Comparison of ENCODE assay signal across 2 cellular contexts in genomic region chr7:139035588-139036353, GRCh38.
TF ChIP-seq lines count a peak whose summit lies in the region.

A gene with protein sequence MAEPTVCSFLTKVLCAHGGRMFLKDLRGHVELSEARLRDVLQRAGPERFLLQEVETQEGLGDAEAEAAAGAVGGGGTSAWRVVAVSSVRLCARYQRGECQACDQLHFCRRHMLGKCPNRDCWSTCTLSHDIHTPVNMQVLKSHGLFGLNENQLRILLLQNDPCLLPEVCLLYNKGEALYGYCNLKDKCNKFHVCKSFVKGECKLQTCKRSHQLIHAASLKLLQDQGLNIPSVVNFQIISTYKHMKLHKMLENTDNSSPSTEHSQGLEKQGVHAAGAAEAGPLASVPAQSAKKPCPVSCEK (minus strand): TSS chr7:139036042. CDS start chr7:139036017, 25 bp downstream.

TF ChIP-seq in A549, 52 proteins besides CTCF, POLR2A, EP300 and RAD21 (continued from another document):
- peak; percentile 70; the same call in 1 of the 2 replicates for TF ChIP-seq HMGXB4 (CRISPR knock-in tag; IDR thresholded peaks at IDR 0.05; ENCODE audit: borderline replicate concordance)
- TF ChIP-seq JUN (IDR thresholded peaks at IDR 0.05) = peak; percentile 65 to 90; a peak in 4 of 5 replicates
- no peak for TF ChIP-seq RFX5 (IDR thresholded peaks at IDR 0.05)
- no peak for TF ChIP-seq JUNB (IDR thresholded peaks at IDR 0.05)
- no peak for TF ChIP-seq CHD4 (IDR thresholded peaks at IDR 0.05; ENCODE audit: borderline replicate concordance)
- TF ChIP-seq MYC (IDR thresholded peaks at IDR 0.05; ENCODE audit: borderline replicate concordance, low read length) = no peak
- TF ChIP-seq, protein P1, sequence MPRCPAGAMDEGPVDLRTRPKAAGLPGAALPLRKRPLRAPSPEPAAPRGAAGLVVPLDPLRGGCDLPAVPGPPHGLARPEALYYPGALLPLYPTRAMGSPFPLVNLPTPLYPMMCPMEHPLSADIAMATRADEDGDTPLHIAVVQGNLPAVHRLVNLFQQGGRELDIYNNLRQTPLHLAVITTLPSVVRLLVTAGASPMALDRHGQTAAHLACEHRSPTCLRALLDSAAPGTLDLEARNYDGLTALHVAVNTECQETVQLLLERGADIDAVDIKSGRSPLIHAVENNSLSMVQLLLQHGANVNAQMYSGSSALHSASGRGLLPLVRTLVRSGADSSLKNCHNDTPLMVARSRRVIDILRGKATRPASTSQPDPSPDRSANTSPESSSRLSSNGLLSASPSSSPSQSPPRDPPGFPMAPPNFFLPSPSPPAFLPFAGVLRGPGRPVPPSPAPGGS (IDR thresholded peaks at IDR 0.05) = peak; percentile 81
- TF ChIP-seq BHLHE40 (IDR thresholded peaks at IDR 0.05; ENCODE audit: low read depth, low read length) = no peak
- no peak for TF ChIP-seq HES2 (IDR thresholded peaks at IDR 0.05)
- 0 out of 2 replicates have a peak, but pooled peaks have one; percentile 50 for TF ChIP-seq KDM5A (IDR thresholded peaks at IDR 0.05)

TF ChIP-seq in HepG2, 621 proteins besides CTCF, POLR2A, EP300 and RAD21 (continued from another document and continues in another):
- TF ChIP-seq, protein P2, sequence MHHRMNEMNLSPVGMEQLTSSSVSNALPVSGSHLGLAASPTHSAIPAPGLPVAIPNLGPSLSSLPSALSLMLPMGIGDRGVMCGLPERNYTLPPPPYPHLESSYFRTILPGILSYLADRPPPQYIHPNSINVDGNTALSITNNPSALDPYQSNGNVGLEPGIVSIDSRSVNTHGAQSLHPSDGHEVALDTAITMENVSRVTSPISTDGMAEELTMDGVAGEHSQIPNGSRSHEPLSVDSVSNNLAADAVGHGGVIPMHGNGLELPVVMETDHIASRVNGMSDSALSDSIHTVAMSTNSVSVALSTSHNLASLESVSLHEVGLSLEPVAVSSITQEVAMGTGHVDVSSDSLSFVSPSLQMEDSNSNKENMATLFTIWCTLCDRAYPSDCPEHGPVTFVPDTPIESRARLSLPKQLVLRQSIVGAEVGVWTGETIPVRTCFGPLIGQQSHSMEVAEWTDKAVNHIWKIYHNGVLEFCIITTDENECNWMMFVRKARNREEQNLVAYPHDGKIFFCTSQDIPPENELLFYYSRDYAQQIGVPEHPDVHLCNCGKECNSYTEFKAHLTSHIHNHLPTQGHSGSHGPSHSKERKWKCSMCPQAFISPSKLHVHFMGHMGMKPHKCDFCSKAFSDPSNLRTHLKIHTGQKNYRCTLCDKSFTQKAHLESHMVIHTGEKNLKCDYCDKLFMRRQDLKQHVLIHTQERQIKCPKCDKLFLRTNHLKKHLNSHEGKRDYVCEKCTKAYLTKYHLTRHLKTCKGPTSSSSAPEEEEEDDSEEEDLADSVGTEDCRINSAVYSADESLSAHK (CRISPR knock-in tag; IDR thresholded peaks at IDR 0.05; ENCODE audit: borderline replicate concordance) = no peak
- TF ChIP-seq FOXJ3 (CRISPR knock-in tag; IDR thresholded peaks at IDR 0.05; ENCODE audit: borderline replicate concordance) (no peak), ZFY (CRISPR knock-in tag; IDR thresholded peaks at IDR 0.05) (peak; percentile 96), TCF7 (IDR thresholded peaks at IDR 0.05; ENCODE audit: low read depth) (no peak), ZBTB38 (CRISPR knock-in tag; IDR thresholded peaks at IDR 0.05) (peak; percentile 41; the same call in 1 of the 2 replicates), HIVEP1 (CRISPR knock-in tag; IDR thresholded peaks at IDR 0.05) (no peak), ZNF263 (CRISPR knock-in tag; IDR thresholded peaks at IDR 0.05) (no peak), ZNF629 (CRISPR knock-in tag; conservative IDR thresholded peaks at IDR 0.05) (no peak), IKZF4 (CRISPR knock-in tag; IDR thresholded peaks at IDR 0.05; ENCODE audit: borderline replicate concordance, low read depth, not compliant biosample characterization) (peak; percentile 54), HNF4G (IDR thresholded peaks at IDR 0.05; ENCODE audit: borderline replicate concordance, low read depth, low read length) (no peak), HNF4G (CRISPR knock-in tag; IDR thresholded peaks at IDR 0.05; ENCODE audit: borderline replicate concordance, low read depth) (no peak), PTBP1 (IDR thresholded peaks at IDR 0.05; ENCODE audit: low read depth, low read length, poor library complexity, severe bottlenecking) (no peak), YEATS2 (CRISPR knock-in tag; IDR thresholded peaks at IDR 0.05; ENCODE audit: borderline replicate concordance) (no peak), ZFP90 (CRISPR knock-in tag; IDR thresholded peaks at IDR 0.05; ENCODE audit: borderline replicate concordance) (no peak; the same call in 1 of the 2 replicates), ATF6 (CRISPR knock-in tag; conservative IDR thresholded peaks at IDR 0.05) (no peak), PHF20 (CRISPR knock-in tag; IDR thresholded peaks at IDR 0.05) (no peak), GRHL1 (CRISPR knock-in tag; conservative IDR thresholded peaks at IDR 0.05) (no peak), HNF4A (CRISPR knock-in tag; IDR thresholded peaks at IDR 0.05) (no peak), NCOA5 (CRISPR knock-in tag; IDR thresholded peaks at IDR 0.05) (no peak), ZNF317 (CRISPR knock-in tag; IDR thresholded peaks at IDR 0.05) (no peak), ATF2 (CRISPR knock-in tag; IDR thresholded peaks at IDR 0.05) (no peak), ZNF326 (CRISPR knock-in tag; IDR thresholded peaks at IDR 0.05; ENCODE audit: borderline replicate concordance) (no peak), MTF2 (CRISPR knock-in tag; IDR thresholded peaks at IDR 0.05; ENCODE audit: borderline replicate concordance) (no peak; the same call in 1 of the 2 replicates), ISL2 (CRISPR knock-in tag; IDR thresholded peaks at IDR 0.05) (no peak), MAZ (IDR thresholded peaks at IDR 0.05; ENCODE audit: borderline replicate concordance, low read depth, low read length) (no peak), MAZ (CRISPR knock-in tag; IDR thresholded peaks at IDR 0.05; ENCODE audit: low read depth) (peak; percentile 54; the same call in 1 of the 2 replicates), AGO1 (IDR thresholded peaks at IDR 0.05; ENCODE audit: low read depth, low read length, poor library complexity, severe bottlenecking) (peak; percentile 34), ATF3 (CRISPR knock-in tag; IDR thresholded peaks at IDR 0.05) (no peak), MAX (IDR thresholded peaks at IDR 0.05) (peak; percentile 80), SNRNP70 (IDR thresholded peaks at IDR 0.05; ENCODE audit: low read depth, low read length) (no peak), ZNF296 (CRISPR knock-in tag; conservative IDR thresholded peaks at IDR 0.05) (no peak), ZNF879 (CRISPR knock-in tag; IDR thresholded peaks at IDR 0.05) (peak; percentile 42; the same call in 1 of the 2 replicates), BRF2 (CRISPR knock-in tag; IDR thresholded peaks at IDR 0.05) (no peak), ZNF776 (CRISPR knock-in tag; IDR thresholded peaks at IDR 0.05) (peak; percentile 93; the same call in 1 of the 2 replicates), SMYD3 (CRISPR knock-in tag; IDR thresholded peaks at IDR 0.05) (no peak), ZFYVE20 (CRISPR knock-in tag; IDR thresholded peaks at IDR 0.05; ENCODE audit: borderline replicate concordance, low read depth) (0 out of 2 replicates have a peak, but pooled peaks have one; percentile 77), ZFP82 (CRISPR knock-in tag; IDR thresholded peaks at IDR 0.05; ENCODE audit: borderline replicate concordance) (no peak), ZNF124 (CRISPR knock-in tag; IDR thresholded peaks at IDR 0.05) (no peak), KLF9 (CRISPR knock-in tag; IDR thresholded peaks at IDR 0.05; ENCODE audit: low read depth) (no peak)
- TF ChIP-seq, protein P3, sequence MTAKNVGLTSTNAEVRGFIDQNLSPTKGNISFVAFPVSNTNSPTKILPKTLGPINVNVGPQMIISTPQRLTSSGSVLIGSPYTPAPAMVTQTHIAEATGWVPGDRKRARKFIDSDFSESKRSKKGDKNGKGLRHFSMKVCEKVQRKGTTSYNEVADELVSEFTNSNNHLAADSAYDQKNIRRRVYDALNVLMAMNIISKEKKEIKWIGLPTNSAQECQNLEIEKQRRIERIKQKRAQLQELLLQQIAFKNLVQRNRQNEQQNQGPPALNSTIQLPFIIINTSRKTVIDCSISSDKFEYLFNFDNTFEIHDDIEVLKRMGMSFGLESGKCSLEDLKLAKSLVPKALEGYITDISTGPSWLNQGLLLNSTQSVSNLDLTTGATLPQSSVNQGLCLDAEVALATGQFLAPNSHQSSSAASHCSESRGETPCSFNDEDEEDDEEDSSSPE (CRISPR knock-in tag; IDR thresholded peaks at IDR 0.05) = peak; percentile 39; the same call in 1 of the 2 replicates
- TF ChIP-seq, protein P4, sequence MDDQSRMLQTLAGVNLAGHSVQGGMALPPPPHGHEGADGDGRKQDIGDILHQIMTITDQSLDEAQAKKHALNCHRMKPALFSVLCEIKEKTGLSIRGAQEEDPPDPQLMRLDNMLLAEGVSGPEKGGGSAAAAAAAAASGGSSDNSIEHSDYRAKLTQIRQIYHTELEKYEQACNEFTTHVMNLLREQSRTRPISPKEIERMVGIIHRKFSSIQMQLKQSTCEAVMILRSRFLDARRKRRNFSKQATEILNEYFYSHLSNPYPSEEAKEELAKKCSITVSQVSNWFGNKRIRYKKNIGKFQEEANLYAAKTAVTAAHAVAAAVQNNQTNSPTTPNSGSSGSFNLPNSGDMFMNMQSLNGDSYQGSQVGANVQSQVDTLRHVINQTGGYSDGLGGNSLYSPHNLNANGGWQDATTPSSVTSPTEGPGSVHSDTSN (CRISPR knock-in tag; IDR thresholded peaks at IDR 0.05; ENCODE audit: borderline replicate concordance) = no peak; the same call in 1 of the 2 replicates
- TF ChIP-seq, protein P5, sequence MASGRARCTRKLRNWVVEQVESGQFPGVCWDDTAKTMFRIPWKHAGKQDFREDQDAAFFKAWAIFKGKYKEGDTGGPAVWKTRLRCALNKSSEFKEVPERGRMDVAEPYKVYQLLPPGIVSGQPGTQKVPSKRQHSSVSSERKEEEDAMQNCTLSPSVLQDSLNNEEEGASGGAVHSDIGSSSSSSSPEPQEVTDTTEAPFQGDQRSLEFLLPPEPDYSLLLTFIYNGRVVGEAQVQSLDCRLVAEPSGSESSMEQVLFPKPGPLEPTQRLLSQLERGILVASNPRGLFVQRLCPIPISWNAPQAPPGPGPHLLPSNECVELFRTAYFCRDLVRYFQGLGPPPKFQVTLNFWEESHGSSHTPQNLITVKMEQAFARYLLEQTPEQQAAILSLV (CRISPR knock-in tag; IDR thresholded peaks at IDR 0.05; ENCODE audit: borderline replicate concordance) = no peak
- TF ChIP-seq, protein P6, sequence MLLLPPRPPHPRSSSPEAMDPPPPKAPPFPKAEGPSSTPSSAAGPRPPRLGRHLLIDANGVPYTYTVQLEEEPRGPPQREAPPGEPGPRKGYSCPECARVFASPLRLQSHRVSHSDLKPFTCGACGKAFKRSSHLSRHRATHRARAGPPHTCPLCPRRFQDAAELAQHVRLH (CRISPR knock-in tag; IDR thresholded peaks at IDR 0.05; ENCODE audit: borderline replicate concordance, low read depth) = no peak
- TF ChIP-seq, protein P7, sequence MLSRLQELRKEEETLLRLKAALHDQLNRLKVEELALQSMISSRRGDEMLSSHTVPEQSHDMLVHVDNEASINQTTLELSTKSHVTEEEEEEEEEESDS (CRISPR knock-in tag; IDR thresholded peaks at IDR 0.05; ENCODE audit: borderline replicate concordance) = no peak
